ENCODE assay signal across 32 cellular contexts in genomic region chr11:19811391-19811790, GRCh38.
DNase-seq lines count a peak whose midpoint lies in the region; ATAC-seq and TF ChIP-seq lines count a peak whose summit lies in the region.
"Had no signal": no experiment of that assay in that cellular context is flagged by ENCODE, and none has a peak within 500 bp of the region (broad histone marks: within the 10 kb centered on the region; RNA-seq: fewer than 3 reads in every experiment).

No MANE protein-coding gene starts in this region.

- BruUV-seq in PC-3 (replicated peaks; lab: Mats Ljungman, UMichigan), result TSS peak; percentile 28

- H3K9me3 Mint-ChIP-seq in CD8-positive, alpha-beta T cell, result no peaks in the 10 kb centered on the region
- H3K9me3 Mint-ChIP-seq: activated T-helper 2 cell treated with anti-CD3 and anti-CD28 coated beads, Interferon-gamma antibody, Interleukin-2, Interleukin-4, amounts not matched to agents 10 μg/mL and 5 μg/mL and 100 μg/mL, durations not matched to agents 14 hours and 24 hours and 36 hours; CD4-positive, CD25-positive, alpha-beta regulatory T cell; nephron had no signal

- peak overlapping the region; percentile 39; the same call in 1 of the 2 replicates for H3K9ac ChIP-seq in PC-3 (ENCODE audit: low read length)

- H3K4me2 ChIP-seq in PC-3 (ENCODE audit: low read length), result peak overlapping the region; percentile 51
- H3K4me2 ChIP-seq: hepatocyte had no signal

- TF ChIP-seq CTCF in PC-3 (conservative IDR thresholded peaks at IDR 0.05; ENCODE audit: low read depth, low read length) (no peak), right lobe of liver (IDR thresholded peaks at IDR 0.05) (no peak)
- TF ChIP-seq CTCF in CD8-positive, alpha-beta T cell (IDR thresholded peaks at IDR 0.05), result no peak

- no peak for TF ChIP-seq POLR2A in right lobe of liver (IDR thresholded peaks at IDR 0.05)

- peaks cover 4% of the 10 kb centered on the region; the same call in 1 of the 2 replicates for H4K20me1 ChIP-seq in PC-3 (ENCODE audit: low read length)

- no peaks in the 10 kb centered on the region for H3K9me3 ChIP-seq in PC-3 (ENCODE audit: low read length)
- no peaks in the 10 kb centered on the region for H3K9me3 ChIP-seq in right lobe of liver
- no peaks in the 10 kb centered on the region for H3K9me3 ChIP-seq in CD8-positive, alpha-beta T cell (ENCODE audit: low read length)
- H3K9me3 ChIP-seq: colonic mucosa, gastroesophageal sphincter, HAP-1, MG63, suprapubic skin, upper lobe of right lung had no signal

- no peak overlapping the region for H3K4me3 Mint-ChIP-seq in CD8-positive, alpha-beta T cell
- H3K4me3 Mint-ChIP-seq: activated CD4-positive, alpha-beta T cell treated with anti-CD3 and anti-CD28 coated beads for 36 hours; activated CD8-positive, alpha-beta T cell treated with anti-CD3 and anti-CD28 coated beads, Interleukin-2, amount 10 ng/mL, durations not matched to agents 7 days and 5 days; activated naive CD8-positive, alpha-beta T cell; CD4-positive, CD25-positive, alpha-beta regulatory T cell; nephron had no signal

- intact Hi-C loops in PC-3 (cut with micrococcal nuclease) (no loop called here), right lobe of liver (cut with DNase I) (no loop called here)
- intact Hi-C loops in CD8-positive, alpha-beta T cell (cut with DNase I, micrococcal nuclease), result no loop called here

- no peaks in the 10 kb centered on the region for H3K36me3 Mint-ChIP-seq in CD8-positive, alpha-beta T cell
- H3K36me3 Mint-ChIP-seq: activated naive CD8-positive, alpha-beta T cell; CD4-positive, CD25-positive, alpha-beta regulatory T cell had no signal

- peaks cover 53% of the 10 kb centered on the region for H3K79me2 ChIP-seq in PC-3 (ENCODE audit: low read length)

- H3K27me3 Mint-ChIP-seq in CD8-positive, alpha-beta T cell (ENCODE audit: low read depth), result peaks cover 8% of the 10 kb centered on the region
- H3K27me3 Mint-ChIP-seq: activated naive CD8-positive, alpha-beta T cell; CD4-positive, CD25-positive, alpha-beta regulatory T cell had no signal

- H3K36me3 ChIP-seq in PC-3 (ENCODE audit: low read depth, low read length), result no peaks in the 10 kb centered on the region
- H3K36me3 ChIP-seq in right lobe of liver, result no peaks in the 10 kb centered on the region
- no peaks in the 10 kb centered on the region for H3K36me3 ChIP-seq in CD8-positive, alpha-beta T cell (ENCODE audit: insufficient read depth, low read length)
- H3K36me3 ChIP-seq: colonic mucosa, gastroesophageal sphincter, HAP-1, suprapubic skin, upper lobe of right lung had no signal

- H3K4me1 ChIP-seq in PC-3 (ENCODE audit: insufficient read depth, low read length) (peaks cover 20% of the 10 kb centered on the region), right lobe of liver (peaks cover 0 to 18% (median 5%) of the 10 kb centered on the region in 4 donors)
- H3K4me1 ChIP-seq in CD8-positive, alpha-beta T cell (ENCODE audit: insufficient read depth, low read length), result no peaks in the 10 kb centered on the region
- H3K4me1 ChIP-seq: colonic mucosa, HAP-1 had no signal

- H3K4me3 ChIP-seq in PC-3 (ENCODE audit: low read length) (no peak overlapping the region), right lobe of liver (no peak overlapping the region)
- no peak overlapping the region for H3K4me3 ChIP-seq in CD8-positive, alpha-beta T cell (ENCODE audit: low read depth, low read length)
- H3K4me3 ChIP-seq: colonic mucosa, gastroesophageal sphincter, HAP-1, hepatocyte, K562, MG63, suprapubic skin, upper lobe of right lung had no signal

- POLR2A ChIA-PET in PC-3 (lab: Charles Lee; ENCODE audit: unreplicated experiment), result no interaction called here
- POLR2A ChIA-PET in CD8-positive, alpha-beta T cell (lab: Charles Lee), result no interaction called here

- DNase-seq in NCI-H1105 treated with DMSO at 0.1 percent for 48 hours (lab: John Stamatoyannopoulos, UW), result peak; percentile 17
- no peak for DNase-seq in NCI-H1105 (lab: John Stamatoyannopoulos, UW)
- peak; percentile 0 for DNase-seq in KBM-7
- no peak for DNase-seq in PC-3
- DNase-seq in right lobe of liver, result no peak
- no peak for DNase-seq in stimulated activated CD4-positive, alpha-beta T cell treated with anti-CD3 and anti-CD28 coated beads, Interleukin-15, amount 100 ng/mL, for 24 hours
- DNase-seq in CD8-positive, alpha-beta T cell, result no peak
- no peak for DNase-seq in activated naive CD4-positive, alpha-beta T cell treated with Interleukin-2 at 50 U/mL for 16 hours
- DNase-seq: activated CD4-positive, alpha-beta T cell treated with anti-CD3 and anti-CD28 coated beads for 36 hours; activated CD8-positive, alpha-beta T cell treated with anti-CD3 and anti-CD28 coated beads, Interleukin-2, amount 10 ng/mL, durations not matched to agents 7 days and 5 days; aorta; CD4-positive, CD25-positive, alpha-beta regulatory T cell; colonic mucosa; effector CD8-positive, alpha-beta T cell; EL; NCI-H187 treated with DMSO at 0.1 percent for 48 hours; NCI-H226; NCI-H748 treated with DMSO at 0.1 percent for 48 hours; SIG-M5; stimulated activated naive CD4-positive, alpha-beta T cell; T-helper 9 cell; upper lobe of right lung had no signal

- H3K4me1 Mint-ChIP-seq in CD8-positive, alpha-beta T cell (ENCODE audit: low read depth), result no peaks in the 10 kb centered on the region
- H3K4me1 Mint-ChIP-seq: activated CD4-positive, alpha-beta T cell treated with anti-CD3 and anti-CD28 coated beads for 36 hours had no signal

- 0 out of 2 replicates have a peak overlapping the region, but pooled peaks have one; percentile 8 for H2AFZ ChIP-seq in PC-3 (ENCODE audit: low read length)
- H2AFZ ChIP-seq: hepatocyte had no signal

- H3K27ac ChIP-seq in PC-3 (ENCODE audit: low read length), result peak overlapping the region; percentile 78
- H3K27ac ChIP-seq in right lobe of liver, result no peak overlapping the region
- no peak overlapping the region for H3K27ac ChIP-seq in CD8-positive, alpha-beta T cell (ENCODE audit: low read depth, low read length)
- H3K27ac ChIP-seq: colonic mucosa, hepatocyte, suprapubic skin, upper lobe of right lung, VCaP had no signal

- in situ Hi-C loops in KBM-7 (cut with MboI; ENCODE audit: low pct_unique_long_range_greater_than_20kb, low sequenced_read_pairs), result no loop called here

- no peaks in the 10 kb centered on the region for H3K9me2 ChIP-seq in PC-3 (replicated peaks; ENCODE audit: low read length)

- no peaks in the 10 kb centered on the region for H3F3A ChIP-seq in PC-3 (ENCODE audit: low read length, unreplicated experiment)

- ATAC-seq in PC-3 (no peak), right lobe of liver (peak; percentile 32 to 79 (median 62))
- no peak for ATAC-seq in CD8-positive, alpha-beta T cell
- ATAC-seq: activated CD4-positive, alpha-beta T cell treated with anti-CD3 and anti-CD28 coated beads for 36 hours; activated CD8-positive, alpha-beta T cell treated with anti-CD3 and anti-CD28 coated beads, Interleukin-2, amount 10 ng/mL, durations not matched to agents 7 days and 5 days; gastroesophageal sphincter; K562; upper lobe of right lung had no signal

- no peak overlapping the region for H3K27ac Mint-ChIP-seq in CD8-positive, alpha-beta T cell
- H3K27ac Mint-ChIP-seq: activated CD4-positive, alpha-beta T cell treated with anti-CD3 and anti-CD28 coated beads for 36 hours; activated CD8-positive, alpha-beta T cell treated with anti-CD3 and anti-CD28 coated beads, Interleukin-2, amount 10 ng/mL, durations not matched to agents 7 days and 5 days; activated naive CD8-positive, alpha-beta T cell; activated T-helper 2 cell treated with anti-CD3 and anti-CD28 coated beads, Interferon-gamma antibody, Interleukin-2, Interleukin-4, amounts not matched to agents 10 μg/mL and 5 μg/mL and 100 μg/mL, durations not matched to agents 14 hours and 24 hours and 36 hours; CD4-positive, CD25-positive, alpha-beta regulatory T cell; nephron had no signal

- CTCF ChIA-PET in PC-3 (lab: Charles Lee), result no interaction called here
- CTCF ChIA-PET in CD8-positive, alpha-beta T cell (lab: Charles Lee), result no interaction called here

- 18% methylated on average over 1 of the region's 1 CpG for WGBS in right lobe of liver (ENCODE audit: insufficient coverage, low coverage, low lambda C conversion rate, missing lambda C conversion rate)

- H3K27me3 ChIP-seq in PC-3 (ENCODE audit: low read length) (no peaks in the 10 kb centered on the region), right lobe of liver (no peaks in the 10 kb centered on the region)
- no peaks in the 10 kb centered on the region for H3K27me3 ChIP-seq in CD8-positive, alpha-beta T cell (ENCODE audit: insufficient read depth, low read length)
- H3K27me3 ChIP-seq: colonic mucosa, gastroesophageal sphincter, hepatocyte, MG63, suprapubic skin, upper lobe of right lung had no signal

Comparison
In these comparisons a context has a peak if more than half of its experiments do, and no peak if none do; other contexts are left out.
1. DNase-seq: peak in NCI-H1105 treated with DMSO at 0.1 percent for 48 hours (single experiment) and KBM-7 (single experiment); none in NCI-H1105 (single experiment), PC-3 (single experiment), right lobe of liver (0 of 3), stimulated activated CD4-positive, alpha-beta T cell treated with anti-CD3 and anti-CD28 coated beads, Interleukin-15, amount 100 ng/mL, for 24 hours (single experiment), CD8-positive, alpha-beta T cell (0 of 7) and activated naive CD4-positive, alpha-beta T cell treated with Interleukin-2 at 50 U/mL for 16 hours (single experiment).
2. ATAC-seq: peak in right lobe of liver (4 of 4); none in PC-3 (single experiment) and CD8-positive, alpha-beta T cell (single experiment).